ENCODE assay signal across 9 cellular contexts in the genomic region with DNA sequence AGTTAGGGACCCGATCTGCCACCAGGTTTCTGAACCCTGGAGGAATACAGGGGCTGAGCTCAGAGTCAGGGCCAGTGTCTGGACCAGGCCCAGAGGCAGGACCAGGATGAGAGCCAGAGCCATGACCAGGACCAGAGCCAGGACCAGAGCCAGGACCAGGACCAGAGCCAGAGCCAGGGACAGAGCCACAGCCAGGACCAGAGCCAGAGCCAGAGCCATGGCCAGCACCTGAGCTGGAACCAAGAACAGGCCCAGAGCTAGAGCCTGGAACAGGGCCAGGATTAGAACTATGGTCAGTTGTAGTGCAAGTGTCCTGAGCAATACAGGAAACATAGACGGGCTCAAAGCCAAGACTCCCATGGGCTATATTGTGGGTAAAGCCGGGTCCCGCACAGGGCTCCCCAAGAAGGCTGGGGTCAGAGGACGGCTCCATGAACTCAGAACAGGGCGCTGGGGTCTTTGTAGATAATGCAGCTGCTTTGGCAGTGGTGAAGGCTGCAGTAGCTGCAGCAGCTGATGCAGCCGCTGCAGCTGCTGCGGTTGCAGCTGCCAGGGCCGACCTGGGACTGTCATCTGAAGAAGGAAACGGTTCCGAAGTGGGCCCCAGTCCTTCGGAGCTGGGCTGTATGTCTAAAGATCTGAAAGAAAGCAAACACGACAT. TPM values are rescaled to one million over a fixed set of nuclear protein-coding genes. Genes with fewer than 3 reads are reported as not detected.
DNase-seq lines count a peak whose midpoint lies in the region; ATAC-seq and TF ChIP-seq lines count a peak whose summit lies in the region.
"Had no signal": no experiment of that assay in that cellular context is flagged by ENCODE, and none has a peak within 500 bp of the region (broad histone marks: within the 10 kb centered on the region; RNA-seq: fewer than 3 reads in every experiment).

No MANE protein-coding gene starts in this region.

- peak overlapping the region; percentile 81 for H3K27ac ChIP-seq in angular gyrus (ENCODE audit: low read depth, low read length)
- H3K27ac ChIP-seq in layer of hippocampus (ENCODE audit: low read depth, low read length), result peak overlapping the region; percentile 85
- no peak overlapping the region for H3K27ac ChIP-seq in testis

- H3K27me3 Mint-ChIP-seq in activated CD4-positive, alpha-beta T cell treated with anti-CD3 and anti-CD28 coated beads for 36 hours, result no peaks in the 10 kb centered on the region

- H3K36me3 ChIP-seq in testis (ENCODE audit: low read depth, missing control alignments), result no peaks in the 10 kb centered on the region

- peak overlapping the region; percentile 76 for H3K4me3 Mint-ChIP-seq in activated CD4-positive, alpha-beta T cell treated with anti-CD3 and anti-CD28 coated beads for 36 hours

- peaks cover 14% of the 10 kb centered on the region for H3K36me3 Mint-ChIP-seq in activated CD4-positive, alpha-beta T cell treated with anti-CD3 and anti-CD28 coated beads for 36 hours (ENCODE audit: low read depth)

- no peak for TF ChIP-seq CTCF in testis (IDR thresholded peaks at IDR 0.05)

- H3K27me3 ChIP-seq in layer of hippocampus (ENCODE audit: control insufficient read depth, insufficient read depth, low read length), result no peaks in the 10 kb centered on the region
- H3K27me3 ChIP-seq in testis, result no peaks in the 10 kb centered on the region

- no peak for ATAC-seq in activated CD4-positive, alpha-beta T cell treated with anti-CD3 and anti-CD28 coated beads for 36 hours

- peaks cover 33% of the 10 kb centered on the region for H3K4me1 Mint-ChIP-seq in activated CD4-positive, alpha-beta T cell treated with anti-CD3 and anti-CD28 coated beads for 36 hours

- intact Hi-C loops in activated CD4-positive, alpha-beta T cell treated with anti-CD3 and anti-CD28 coated beads for 36 hours (cut with DNase I, micrococcal nuclease), result loop anchor here (1.0 to 10.0 kb wide), 9 partner anchors 62 to 1653 kb away; a partner anchor contains a TSS
- intact Hi-C loops in testis (cut with DNase I; ENCODE audit: low total_unique reads), result loop anchor here (10.0 kb wide), 1 partner anchor 77 kb away; a partner anchor contains a TSS

- H3K27ac Mint-ChIP-seq in activated CD4-positive, alpha-beta T cell treated with anti-CD3 and anti-CD28 coated beads for 36 hours, result peak overlapping the region; percentile 90

- TF ChIP-seq POLR2A in testis (IDR thresholded peaks at IDR 0.05), result no peak

- no peak for DNase-seq in activated CD4-positive, alpha-beta T cell treated with anti-CD3 and anti-CD28 coated beads for 36 hours
- no peak for DNase-seq in activated CD4-positive, alpha-beta T cell treated with anti-CD3 and anti-CD28 coated beads, Interleukin-2, amount 50 U/mL, for 4 hours
- no peak for DNase-seq in testis
- DNase-seq in HuH-7.5 (ENCODE audit: low spot score), result no peak
- no peak for DNase-seq in NCI-H226
- no peak for DNase-seq in GM19238 (ENCODE audit: insufficient read length, low spot score)

- CTCF ChIA-PET in activated CD4-positive, alpha-beta T cell treated with anti-CD3 and anti-CD28 coated beads for 36 hours (lab: Charles Lee), result interaction anchor here (0.6 to 3.1 kb wide), 15 partner anchors 16 to 377 kb away, joined by 3 to 13 read pairs (median 3); a partner anchor contains a TSS

- H3K4me1 ChIP-seq in testis, result peaks cover 26% of the 10 kb centered on the region

- no peaks in the 10 kb centered on the region for H3K9me3 ChIP-seq in testis

- POLR2A ChIA-PET in activated CD4-positive, alpha-beta T cell treated with anti-CD3 and anti-CD28 coated beads for 36 hours (lab: Charles Lee), result no interaction called here

- peak overlapping the region; percentile 59 to 64 for H3K4me3 ChIP-seq in testis

- peaks cover 2% of the 10 kb centered on the region for H3K9me3 Mint-ChIP-seq in activated CD4-positive, alpha-beta T cell treated with anti-CD3 and anti-CD28 coated beads for 36 hours (ENCODE audit: low read depth)

- 5 to 10% methylated on average over 12 to 13 of the region's 13 CpGs for WGBS in testis, 2 donors

RNA-seq across cellular contexts. Expression of a gene that starts 0.6 kb away (rescaled TPM):
- total RNA-seq in activated CD4-positive, alpha-beta T cell treated with anti-CD3 and anti-CD28 coated beads for 36 hours, result 1 to 10 TPM in 1 of 2 experiments, under 1 TPM in 1; 0.85 to 1.7 TPM
- total RNA-seq in testis, result 10 to 100 TPM; 18.9 to 27.0 TPM
- polyA plus RNA-seq in testis (ENCODE audit: insufficient read depth, low read depth, low replicate concordance), result 81.5 TPM

RNA-seq across cellular contexts. Expression of a gene that starts 3.3 kb away (rescaled TPM):
- total RNA-seq in activated CD4-positive, alpha-beta T cell treated with anti-CD3 and anti-CD28 coated beads for 36 hours, result 10 to 100 TPM; 47.4 to 61.1 TPM
- 10 to 100 TPM; 36.1 to 36.9 TPM for total RNA-seq in testis
- polyA plus RNA-seq in testis (ENCODE audit: insufficient read depth, low read depth, low replicate concordance), result 55.1 TPM

RNA-seq across cellular contexts. Expression of a gene that starts 17.0 kb away (rescaled TPM):
- total RNA-seq in activated CD4-positive, alpha-beta T cell treated with anti-CD3 and anti-CD28 coated beads for 36 hours, result not detected
- total RNA-seq in testis, result 1 to 10 TPM; 4.2 to 7.2 TPM
- 17.1 TPM for polyA plus RNA-seq in testis (ENCODE audit: insufficient read depth, low read depth, low replicate concordance)
- total RNA-seq: Daoy had no signal

RNA-seq across cellular contexts. Expression of a gene that starts 17.5 kb away (rescaled TPM):
- total RNA-seq in activated CD4-positive, alpha-beta T cell treated with anti-CD3 and anti-CD28 coated beads for 36 hours, result 1 to 10 TPM; 5.8 to 6.9 TPM
- total RNA-seq in testis, result 10 to 100 TPM; 22.2 to 24.5 TPM
- 24.6 TPM for polyA plus RNA-seq in testis (ENCODE audit: insufficient read depth, low read depth, low replicate concordance)

RNA-seq across cellular contexts. Expression of a gene that starts 20.1 kb away (rescaled TPM):
- 10 to 100 TPM in 1 of 2 experiments, 1 to 10 TPM in 1; 9.3 to 10.5 TPM for total RNA-seq in activated CD4-positive, alpha-beta T cell treated with anti-CD3 and anti-CD28 coated beads for 36 hours
- total RNA-seq in testis, result 10 to 100 TPM; 16.1 to 23.4 TPM
- polyA plus RNA-seq in testis (ENCODE audit: insufficient read depth, low read depth, low replicate concordance), result 18.5 TPM

Comparison
In these comparisons a context has a peak if more than half of its experiments do, and no peak if none do; other contexts are left out.
1. H3K27ac ChIP-seq: peak in angular gyrus (single experiment) and layer of hippocampus (single experiment); none in testis (0 of 2).
2. RNA of a gene that starts 0.6 kb away (total RNA-seq): 18.9 to 27.0 TPM in testis; 0.85 to 1.7 TPM in activated CD4-positive, alpha-beta T cell treated with anti-CD3 and anti-CD28 coated beads for 36 hours; every median in the first group is over 4 times any median in the second.
3. RNA of a gene that starts 17.0 kb away (total RNA-seq): 4.2 to 7.2 TPM in testis; not detected in activated CD4-positive, alpha-beta T cell treated with anti-CD3 and anti-CD28 coated beads for 36 hours; every median in the first group is over 4 times any median in the second.